ENCODE assay signal across 8 cellular contexts in genomic region chr16:85557083-85557975, GRCh38. TPM values are rescaled to one million over a fixed set of nuclear protein-coding genes. Genes with fewer than 3 reads are reported as not detected.
DNase-seq lines count a peak whose midpoint lies in the region; TF ChIP-seq lines count a peak whose summit lies in the region.

No MANE protein-coding gene starts in this region.

- H3K4me1 Mint-ChIP-seq in immature natural killer cell: peaks cover 64 to 68% of the 10 kb centered on the region in 2 donors

- H3K27ac ChIP-seq in OCI-LY7 (ENCODE audit: low read depth, low read length, poor library complexity, severe bottlenecking): peak overlapping the region; percentile 84
- peak overlapping the region in 4 of 5 donors; percentile 45 to 95 (median 86) for H3K27ac ChIP-seq in adrenal gland

- peak overlapping the region; percentile 56; the same call in 1 of the 2 replicates for H2AFZ ChIP-seq in OCI-LY7 (ENCODE audit: low read length)

- no peaks in the 10 kb centered on the region for H3K36me3 Mint-ChIP-seq in immature natural killer cell

- no peaks in the 10 kb centered on the region for H3K27me3 ChIP-seq in adrenal gland

- H3K36me3 ChIP-seq in OCI-LY7 (ENCODE audit: insufficient read depth, low read length) (no peaks in the 10 kb centered on the region), adrenal gland (replicated peaks in 1 of 2) (no peaks in the 10 kb centered on the region)

- H3K4me2 ChIP-seq in OCI-LY7 (ENCODE audit: low read length): peak overlapping the region; percentile 100

- H3K9me3 Mint-ChIP-seq in immature natural killer cell: peaks cover 0 to 2% (median 0%) of the 10 kb centered on the region in 6 donors

- H3K4me1 ChIP-seq in OCI-LY7 (ENCODE audit: insufficient read depth, low read length, poor library complexity, severe bottlenecking): peaks cover 37% of the 10 kb centered on the region
- peaks cover 11 to 54% of the 10 kb centered on the region in 2 donors for H3K4me1 ChIP-seq in adrenal gland (replicated peaks in 1 of 2)

- POLR2A ChIA-PET in OCI-LY7 (lab: Charles Lee): interaction anchor here (0.6 to 1.3 kb wide), 9 partner anchors 12 to 1956 kb away, joined by 3 to 5 read pairs (median 4); no protein-coding TSS in a partner anchor

- H3K4me3 ChIP-seq in OCI-LY7 (ENCODE audit: low read depth, low read length, poor library complexity, severe bottlenecking): peak overlapping the region; percentile 74
- H3K4me3 ChIP-seq in adrenal gland: peak overlapping the region in 3 of 4 donors; percentile 6 to 99 (median 64)

- no peak for TF ChIP-seq CTCF in GM20000 (IDR thresholded peaks at IDR 0.05; ENCODE audit: extremely low read depth, missing control alignments)
- TF ChIP-seq CTCF in OCI-LY7 (conservative IDR thresholded peaks at IDR 0.05; ENCODE audit: low read length): no peak
- TF ChIP-seq CTCF in adrenal gland (IDR thresholded peaks at IDR 0.05): peak in 3 of 6 experiments; percentile 17 to 28 (median 21)

- TSS peak; percentile 38 for BruUV-seq in OCI-LY7 (replicated peaks; lab: Mats Ljungman, UMichigan)

- WGBS in adrenal gland, 4 donors: 1 to 6% (median 4%) methylated on average over 20 to 22 of the region's 22 CpGs

- TF ChIP-seq POLR2A in adrenal gland (IDR thresholded peaks at IDR 0.05): no peak

- H3K27ac Mint-ChIP-seq in immature natural killer cell: peak overlapping the region; percentile 92 to 99 (median 96)

- no peaks in the 10 kb centered on the region for H3K9me2 ChIP-seq in OCI-LY7 (ENCODE audit: insufficient read depth, low read length)

- CTCF ChIA-PET in OCI-LY7 (lab: Charles Lee; ENCODE audit: unreplicated experiment): interaction anchor here (0.6 to 1.7 kb wide), 3 partner anchors 11 to 112 kb away, joined by 3 to 4 read pairs (median 4); no protein-coding TSS in a partner anchor

- DNase-seq in AG08396 (ENCODE audit: low spot score) (peak; percentile 51), GM20000 (ENCODE audit: low spot score) (peak; percentile 67), OCI-LY7 (ENCODE audit: low spot score) (peak; percentile 44), adrenal gland (peak in 1 of 7 donors; percentile 49), immature natural killer cell (peak in 2 of 3 donors; percentile 40 to 51), NCI-H2196 (lab: John Stamatoyannopoulos, UW; ENCODE audit: unreplicated experiment) (no peak), GDM1 (lab: John Stamatoyannopoulos, UW) (no peak)
- peak; percentile 46 for DNase-seq in stimulated activated CD4-positive, alpha-beta T cell treated with anti-CD3 and anti-CD28 coated beads, Interleukin-4, amount 100 ng/mL, for 24 hours

- peak overlapping the region; percentile 90 to 96 (median 94) for H3K4me3 Mint-ChIP-seq in immature natural killer cell

- H3K79me2 ChIP-seq in OCI-LY7 (ENCODE audit: insufficient read depth, low read depth, low read length): peaks cover 7% of the 10 kb centered on the region; the same call in 1 of the 2 replicates

- no peaks in the 10 kb centered on the region for H4K20me1 ChIP-seq in OCI-LY7 (ENCODE audit: insufficient read depth, low read length)

- H3K9me3 ChIP-seq in OCI-LY7 (ENCODE audit: low read length) (no peaks in the 10 kb centered on the region), adrenal gland (replicated peaks in 1 of 3) (no peaks in the 10 kb centered on the region)

- peaks cover 40 to 46% (median 46%) of the 10 kb centered on the region in 3 donors for H3K27me3 Mint-ChIP-seq in immature natural killer cell (ENCODE audit: low read depth in 3 of 3)

- intact Hi-C loops in OCI-LY7 (cut with micrococcal nuclease; ENCODE audit: unreplicated experiment) (loop anchor here (5.0 kb wide), 1 partner anchor 110 kb away; no protein-coding TSS in a partner anchor), adrenal gland (cut with DNase I) (no loop called here)

RNA-seq across cellular contexts. Expression of gene GSE1, which starts 55.8 kb away (rescaled TPM):
- total RNA-seq in OCI-LY7 (2014; rRNA removed; shearing (Covaris generic)): 30.9 and 32.4 TPM in 2 replicates
- total RNA-seq in OCI-LY7 (2022) (56.2 and 66.6 TPM in 2 replicates), adrenal gland (10 to 100 TPM; 57.1 to 99.9 (median 68.2) TPM)
- polyA plus RNA-seq in adrenal gland (10 to 100 TPM; 24.4 to 75.9 (median 25.8) TPM), immature natural killer cell (1 to 10 TPM in 2 of 3 donors, under 1 TPM in 1; 0.15 to 9.4 (median 2.9) TPM)

Comparison
In these comparisons a context has a peak if more than half of its experiments do, and no peak if none do; other contexts are left out.
1. DNase-seq: peak in AG08396 (single experiment), GM20000 (single experiment), OCI-LY7 (single experiment), immature natural killer cell (2 of 3) and stimulated activated CD4-positive, alpha-beta T cell treated with anti-CD3 and anti-CD28 coated beads, Interleukin-4, amount 100 ng/mL, for 24 hours (single experiment); none in NCI-H2196 (single experiment) and GDM1 (single experiment).